Comparison of ENCODE assay signal across 22 cellular contexts in the genomic region with DNA sequence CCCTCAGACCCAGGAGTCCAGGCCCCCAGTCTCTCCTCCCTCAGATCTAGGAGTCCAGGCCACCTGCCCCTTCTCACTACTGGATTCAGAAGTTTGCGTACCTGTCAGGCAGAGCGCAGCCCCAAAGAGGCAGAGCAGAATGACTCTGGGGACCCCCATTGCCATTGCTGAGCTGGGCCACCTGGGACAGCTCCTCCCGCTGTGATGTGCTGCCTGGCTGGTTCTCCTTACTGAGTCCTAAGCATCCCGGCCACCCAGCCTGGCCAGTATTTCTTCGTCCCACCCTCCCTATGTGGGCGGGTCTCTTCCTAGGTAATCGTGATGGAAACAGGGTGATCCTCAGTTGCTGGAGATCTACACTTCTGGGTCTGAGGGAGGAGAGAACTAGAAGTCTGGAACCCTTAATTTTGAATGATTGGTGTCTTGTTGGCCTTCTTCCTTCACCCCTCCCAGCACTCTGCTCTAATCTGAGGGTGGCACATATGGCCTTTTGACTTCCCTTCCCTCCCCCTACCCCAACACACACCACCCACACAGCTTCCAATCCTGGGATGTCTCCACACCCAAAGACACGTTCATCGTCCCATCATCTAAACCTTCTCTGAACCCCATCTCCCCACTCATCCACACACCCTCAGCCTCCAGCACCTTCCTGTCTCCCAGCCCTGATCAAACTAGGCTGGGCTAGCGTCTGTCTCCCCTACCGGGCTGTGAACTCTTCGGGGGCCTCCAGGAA.
"Had no signal": no experiment of that assay in that cellular context is flagged by ENCODE, and none has a peak within 500 bp of the region (broad histone marks: within the 10 kb centered on the region; RNA-seq: fewer than 3 reads in every experiment).

A gene with protein sequence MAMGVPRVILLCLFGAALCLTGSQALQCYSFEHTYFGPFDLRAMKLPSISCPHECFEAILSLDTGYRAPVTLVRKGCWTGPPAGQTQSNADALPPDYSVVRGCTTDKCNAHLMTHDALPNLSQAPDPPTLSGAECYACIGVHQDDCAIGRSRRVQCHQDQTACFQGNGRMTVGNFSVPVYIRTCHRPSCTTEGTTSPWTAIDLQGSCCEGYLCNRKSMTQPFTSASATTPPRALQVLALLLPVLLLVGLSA (minus strand): TSS at position 232 of the 736 bp plus-strand sequence. CDS start 67 bp downstream, at position 165.

- H3K4me1 ChIP-seq: parathyroid adenoma had no signal

- H3K27ac ChIP-seq: esophagus muscularis mucosa, heart right ventricle, parathyroid adenoma, right lobe of liver, stomach, thoracic aorta, WERI-Rb-1 had no signal

- H3K36me3 ChIP-seq: heart right ventricle, right lobe of liver, stomach, thoracic aorta, WERI-Rb-1 had no signal

- H3K9ac ChIP-seq: parathyroid adenoma had no signal

- H3K4me3 ChIP-seq: esophagus muscularis mucosa, heart right ventricle, mucosa of descending colon, right lobe of liver, stomach, thoracic aorta had no signal

- H3K9me3 ChIP-seq: esophagus muscularis mucosa, heart right ventricle, mucosa of descending colon, right lobe of liver, stomach, thoracic aorta had no signal

- ATAC-seq: activated CD8-positive, alpha-beta memory T cell treated with anti-CD3 and anti-CD28 coated beads, Interleukin-2, amount 10 ng/mL, durations not matched to agents 7 days and 5 days; heart right ventricle; mucosa of descending colon; right lobe of liver had no signal

- DNase-seq: activated CD4-positive, alpha-beta T cell treated with anti-CD3 and anti-CD28 coated beads for 1 hour; activated CD4-positive, alpha-beta T cell treated with anti-CD3 and anti-CD28 coated beads, Interleukin-2, amount 50 U/mL, for 48 hours; activated CD8-positive, alpha-beta memory T cell treated with anti-CD3 and anti-CD28 coated beads, Interleukin-2, amount 10 ng/mL, durations not matched to agents 7 days and 5 days; activated naive CD4-positive, alpha-beta T cell treated with Interleukin-2 at 50 U/mL for 16 hours; activated naive CD8-positive, alpha-beta T cell treated with anti-CD3 and anti-CD28 coated beads, Interleukin-2, amount 10 ng/mL, durations not matched to agents 7 days and 5 days; amygdala; caudate nucleus; heart right ventricle; immature natural killer cell; mesenchymal stem cell; mucosa of descending colon; naive B cell; right lobe of liver; small intestine; stimulated activated CD4-positive, alpha-beta T cell treated with anti-CD3 and anti-CD28 coated beads, Interleukin-15, amount 100 ng/mL, for 24 hours; stimulated activated CD4-positive, alpha-beta T cell treated with anti-CD3 and anti-CD28 coated beads, Interleukin-2, amount 100 ng/mL, for 48 hours; stomach; WERI-Rb-1 had no signal

- H3K79me2 ChIP-seq: parathyroid adenoma had no signal

- H3K9me3 Mint-ChIP-seq: activated naive CD8-positive, alpha-beta T cell treated with anti-CD3 and anti-CD28 coated beads, Interleukin-2, amount 10 ng/mL, durations not matched to agents 7 days and 5 days; immature natural killer cell had no signal

- H2AFZ ChIP-seq: parathyroid adenoma had no signal

- H3K36me3 Mint-ChIP-seq: activated CD8-positive, alpha-beta memory T cell treated with anti-CD3 and anti-CD28 coated beads, Interleukin-2, amount 10 ng/mL, durations not matched to agents 7 days and 5 days; activated naive CD8-positive, alpha-beta T cell treated with anti-CD3 and anti-CD28 coated beads, Interleukin-2, amount 10 ng/mL, durations not matched to agents 7 days and 5 days; immature natural killer cell; naive B cell had no signal

- H3K27ac Mint-ChIP-seq: activated CD8-positive, alpha-beta memory T cell treated with anti-CD3 and anti-CD28 coated beads, Interleukin-2, amount 10 ng/mL, durations not matched to agents 7 days and 5 days; activated naive CD8-positive, alpha-beta T cell treated with anti-CD3 and anti-CD28 coated beads, Interleukin-2, amount 10 ng/mL, durations not matched to agents 7 days and 5 days; immature natural killer cell had no signal

- H3K27me3 ChIP-seq: right lobe of liver had no signal

- FAIRE-seq: colon, small intestine had no signal

- H3K4me3 Mint-ChIP-seq: activated CD8-positive, alpha-beta memory T cell treated with anti-CD3 and anti-CD28 coated beads, Interleukin-2, amount 10 ng/mL, durations not matched to agents 7 days and 5 days; activated naive CD8-positive, alpha-beta T cell treated with anti-CD3 and anti-CD28 coated beads, Interleukin-2, amount 10 ng/mL, durations not matched to agents 7 days and 5 days; immature natural killer cell; naive B cell had no signal
